15 cellular contexts compared by ENCODE assay signal in the genomic region with DNA sequence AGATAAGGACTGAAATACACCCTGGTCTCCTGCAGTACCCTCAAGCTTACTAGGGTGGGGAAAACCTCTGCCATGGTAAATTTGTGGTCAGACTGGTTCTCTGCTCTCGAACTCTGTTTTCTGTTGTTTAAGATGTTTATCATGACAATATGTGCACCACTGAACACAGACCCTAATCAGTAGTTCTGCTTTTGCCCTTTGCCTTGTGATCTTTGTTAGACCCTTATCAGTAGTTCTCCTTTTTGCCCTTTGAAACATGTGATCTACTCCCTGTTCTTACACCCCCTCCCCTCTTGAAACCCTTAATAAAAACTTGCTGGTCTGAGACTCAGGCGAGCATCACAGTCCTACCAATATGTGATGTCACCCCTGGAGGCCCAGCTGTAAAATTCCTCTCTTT. TPM values are rescaled to one million over a fixed set of nuclear protein-coding genes. Genes with fewer than 3 reads are reported as not detected.
"Had no signal": no experiment of that assay in that cellular context is flagged by ENCODE, and none has a peak within 500 bp of the region (broad histone marks: within the 10 kb centered on the region; RNA-seq: fewer than 3 reads in every experiment).

No MANE protein-coding gene starts in this region.

RNA-seq across cellular contexts. Expression of a gene that starts 17.0 kb away (rescaled TPM):
- total RNA-seq: activated B cell treated with CpG ODN at 0.5 μM for 24 hours; activated CD4-positive, alpha-beta memory T cell treated with anti-CD3 and anti-CD28 coated beads for 36 hours; activated CD4-positive, alpha-beta T cell treated with anti-CD3 and anti-CD28 coated beads, Interleukin-2, amount 10 ng/mL, durations not matched to agents 24 days and 14 days; activated CD8-positive, alpha-beta memory T cell treated with anti-CD3 and anti-CD28 coated beads for 36 hours; activated CD8-positive, alpha-beta T cell treated with anti-CD3 and anti-CD28 coated beads for 36 hours; activated naive CD4-positive, alpha-beta T cell treated with anti-CD3 and anti-CD28 coated beads for 36 hours; activated naive CD8-positive, alpha-beta T cell treated with anti-CD3 and anti-CD28 coated beads for 36 hours; activated T-cell treated with anti-CD3 and anti-CD28 coated beads, Interleukin-2, amount 50 U/mL, for 4 hours; activated T-cell treated with anti-CD3 and anti-CD28 coated beads, Interleukin-2, amount 50 U/mL, for 72 hours; activated T-helper 1 cell treated with anti-CD3 and anti-CD28 coated beads, Interleukin-12 subunit alpha, Interleukin-12 subunit beta, Interleukin-2, Interleukin-4 antibody, amounts not matched to agents 30 ng/mL and 10 ng/mL and 1 ng/mL, durations not matched to agents 14 hours and 24 hours and 36 hours; activated T-helper 17 cell treated with anti-CD3 and anti-CD28 coated beads, Interleukin-2, amount 50 U/mL, for 72 hours; aorta; body of pancreas had no signal
- polyA plus RNA-seq: aorta had no signal

RNA-seq across cellular contexts. Expression of a gene that starts 56.6 kb away (rescaled TPM):
- total RNA-seq: activated B cell treated with CpG ODN at 0.5 μM for 24 hours; activated CD4-positive, alpha-beta memory T cell treated with anti-CD3 and anti-CD28 coated beads for 36 hours; activated CD4-positive, alpha-beta T cell treated with anti-CD3 and anti-CD28 coated beads, Interleukin-2, amount 10 ng/mL, durations not matched to agents 24 days and 14 days; activated CD8-positive, alpha-beta memory T cell treated with anti-CD3 and anti-CD28 coated beads for 36 hours; activated CD8-positive, alpha-beta T cell treated with anti-CD3 and anti-CD28 coated beads for 36 hours; activated naive CD4-positive, alpha-beta T cell treated with anti-CD3 and anti-CD28 coated beads for 36 hours; activated naive CD4-positive, alpha-beta T cell treated with anti-CD3 and anti-CD28 coated beads, Interleukin-2, amount 50 U/mL, for 72 hours; activated naive CD8-positive, alpha-beta T cell treated with anti-CD3 and anti-CD28 coated beads for 36 hours; activated T-cell treated with anti-CD3 and anti-CD28 coated beads, Interleukin-2, amount 50 U/mL, for 4 hours; activated T-cell treated with anti-CD3 and anti-CD28 coated beads, Interleukin-2, amount 50 U/mL, for 72 hours; activated T-helper 1 cell treated with anti-CD3 and anti-CD28 coated beads, Interleukin-12 subunit alpha, Interleukin-12 subunit beta, Interleukin-2, Interleukin-4 antibody, amounts not matched to agents 30 ng/mL and 10 ng/mL and 1 ng/mL, durations not matched to agents 14 hours and 24 hours and 36 hours; activated T-helper 17 cell treated with anti-CD3 and anti-CD28 coated beads, Interleukin-2, amount 50 U/mL, for 72 hours; aorta; body of pancreas; breast epithelium had no signal
